10 cellular contexts compared by ENCODE assay signal in the genomic region with DNA sequence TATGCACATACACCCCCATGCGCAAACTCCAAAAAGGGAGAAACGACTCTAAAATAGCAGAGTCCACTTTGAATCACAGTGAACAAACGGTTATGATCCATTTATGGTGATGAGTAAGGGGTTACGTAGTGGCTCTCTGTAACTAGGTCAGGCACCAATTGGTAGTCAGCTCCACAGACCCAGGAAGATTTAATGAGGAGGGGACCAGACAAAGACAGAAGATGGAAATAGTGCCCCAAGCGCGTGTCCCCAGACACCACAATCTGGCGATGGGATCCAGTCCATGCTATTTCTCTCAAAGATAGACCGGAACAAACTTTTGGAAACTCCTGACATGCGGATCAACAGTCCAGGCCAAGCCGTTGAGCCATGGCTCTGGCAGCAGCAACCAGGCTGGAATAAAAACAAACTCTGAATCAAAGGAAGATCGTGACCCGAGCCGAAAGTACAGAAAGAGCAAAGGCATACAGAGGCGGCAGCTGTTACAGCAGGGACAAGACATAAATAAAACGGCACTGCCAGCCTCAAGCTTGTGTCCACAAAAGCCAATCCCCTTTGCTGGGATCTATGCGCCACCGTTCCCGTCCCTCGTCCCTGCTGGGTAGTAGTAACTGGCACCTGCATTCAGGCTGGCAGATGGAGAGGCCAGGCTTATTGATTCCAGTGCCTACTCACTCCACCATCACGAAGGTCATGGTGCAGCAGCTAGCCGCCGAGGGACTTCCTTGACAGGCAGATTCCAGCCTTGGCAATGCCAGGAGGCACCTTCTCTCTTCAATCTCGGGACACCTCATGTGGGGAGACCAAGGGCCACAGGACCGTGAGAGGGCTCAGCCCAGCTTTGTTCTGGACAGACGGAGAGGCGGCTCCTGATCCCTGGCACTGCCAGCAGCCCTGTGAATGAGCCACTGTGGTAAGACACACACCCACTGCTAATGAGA. TPM values are rescaled to one million over a fixed set of nuclear protein-coding genes. Genes with fewer than 3 reads are reported as not detected.
DNase-seq lines count a peak whose midpoint lies in the region; ATAC-seq, FAIRE-seq and TF ChIP-seq lines count a peak whose summit lies in the region.
"Had no signal": no experiment of that assay in that cellular context is flagged by ENCODE, and none has a peak within 500 bp of the region (broad histone marks: within the 10 kb centered on the region; RNA-seq: fewer than 3 reads in every experiment).

No MANE protein-coding gene starts in this region.

- FAIRE-seq in GM12892 (lab: Jason Lieb, UNC) = no peak

- no peak overlapping the region for H3K4me3 ChIP-seq in RWPE2 (ENCODE audit: severe bottlenecking)
- peak overlapping the region; percentile 58 for H3K4me3 ChIP-seq in thoracic aorta

- H3K9me3 ChIP-seq in RWPE2 (ENCODE audit: severe bottlenecking) = no peaks in the 10 kb centered on the region
- no peaks in the 10 kb centered on the region for H3K9me3 ChIP-seq in thoracic aorta

- no peak for TF ChIP-seq POLR2A in GM12892 (IDR thresholded peaks at IDR 0.05; ENCODE audit: low read depth, low read length)

- H3K4me1 ChIP-seq in RWPE2 (ENCODE audit: insufficient read depth, poor library complexity, severe bottlenecking) (peaks cover 30% of the 10 kb centered on the region), thoracic aorta (ENCODE audit: control insufficient read depth in 1 of 2, low read depth in 2 of 2) (peaks cover 14 to 27% of the 10 kb centered on the region in 2 donors)

- H3K36me3 ChIP-seq in RWPE2 (ENCODE audit: low read depth) (no peaks in the 10 kb centered on the region), thoracic aorta (no peaks in the 10 kb centered on the region)

- peak overlapping the region; percentile 57 for H3K27ac ChIP-seq in RWPE2 (ENCODE audit: poor library complexity, severe bottlenecking)
- H3K27ac ChIP-seq in thoracic aorta = peak overlapping the region; percentile 65 to 80

- in situ Hi-C loops in GM13977 (cut with MboI; ENCODE audit: low pct_unique_long_range_greater_than_20kb, low sequenced_read_pairs, unreplicated experiment) = no loop called here

- H3K27me3 ChIP-seq in RWPE2 (ENCODE audit: insufficient read depth, poor library complexity, severe bottlenecking) (no peaks in the 10 kb centered on the region), thoracic aorta (replicated peaks; ENCODE audit: insufficient read depth) (no peaks in the 10 kb centered on the region)

- TF ChIP-seq CTCF in RWPE2 (IDR thresholded peaks at IDR 0.05; ENCODE audit: poor library complexity, severe bottlenecking) (no peak), thoracic aorta (IDR thresholded peaks at IDR 0.05) (no peak), GM13977 (IDR thresholded peaks at IDR 0.05; ENCODE audit: extremely low read depth, insufficient read depth, missing control alignments) (no peak)

- ATAC-seq in RWPE2 (ENCODE audit: low read depth) (no peak), thoracic aorta (ENCODE audit: insufficient number of reproducible peaks, low FRiP score, low read depth) (peak; percentile 35)

- DNase-seq in RWPE2 (ENCODE audit: low spot score) (no peak), fibroblast of gingiva (ENCODE audit: low read depth) (peak; percentile 74), middle frontal gyrus (ENCODE audit: extremely low spot score, low spot score) (peak; percentile 52), thoracic aorta (ENCODE audit: low spot score) (peak; percentile 10), GM13977 (ENCODE audit: low spot score) (no peak), NCI-H2227 (lab: John Stamatoyannopoulos, UW; ENCODE audit: unreplicated experiment) (no peak), kidney glomerular epithelial cell (lab: John Stamatoyannopoulos, UW) (no peak), GM12892 (ENCODE audit: insufficient read length) (no peak)
- DNase-seq: activated CD4-positive, alpha-beta T cell treated with anti-CD3 and anti-CD28 coated beads, Interleukin-2, amount 50 U/mL, for 1 hour; stimulated activated CD4-positive, alpha-beta T cell treated with anti-CD3 and anti-CD28 coated beads, Interleukin-4, amount 100 ng/mL, for 1 hour had no signal

RNA-seq across cellular contexts. Expression of a gene that starts 50.2 kb away (rescaled TPM):
- total RNA-seq in thoracic aorta = 100 to 1,000 TPM; 191 to 354 TPM
- not detected for polyA plus RNA-seq in GM12892 (2012; ENCODE audit: missing spikeins)

Comparison
In these comparisons a context has a peak if more than half of its experiments do, and no peak if none do; other contexts are left out.
1. DNase-seq: peak in fibroblast of gingiva (single experiment), middle frontal gyrus (single experiment) and thoracic aorta (single experiment); none in RWPE2 (single experiment), GM13977 (single experiment), NCI-H2227 (single experiment), kidney glomerular epithelial cell (single experiment) and GM12892 (single experiment).